1 cellular context compared by ENCODE assay signal in the genomic region with DNA sequence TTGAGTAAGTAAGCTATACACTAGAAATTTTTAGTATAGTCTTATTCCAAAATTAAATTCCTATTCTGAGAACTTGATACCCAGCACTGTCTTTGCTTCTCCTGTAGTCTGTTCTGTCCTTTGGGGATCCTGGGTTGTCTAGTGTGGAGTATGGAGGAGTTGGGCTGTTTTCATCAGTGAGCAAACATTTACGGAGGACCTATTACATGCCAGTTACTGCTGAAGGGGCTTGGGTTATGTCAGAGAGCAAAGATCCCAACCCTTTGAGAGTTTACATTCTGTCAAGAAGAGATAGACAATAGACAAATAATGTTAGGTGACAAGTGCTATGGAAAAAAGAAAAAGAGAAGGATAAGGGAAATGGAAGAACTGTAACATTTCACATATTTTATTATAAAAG.
A peak's percentile ranks its signal among the peaks of the same experiment; 100 is the strongest.
TF ChIP-seq lines count a peak whose summit lies in the region.

No MANE protein-coding gene starts in this region.

TF ChIP-seq in HEK293, 187 proteins besides CTCF, POLR2A, EP300 and RAD21 (continued from another document):
- TF ChIP-seq, protein P1, sequence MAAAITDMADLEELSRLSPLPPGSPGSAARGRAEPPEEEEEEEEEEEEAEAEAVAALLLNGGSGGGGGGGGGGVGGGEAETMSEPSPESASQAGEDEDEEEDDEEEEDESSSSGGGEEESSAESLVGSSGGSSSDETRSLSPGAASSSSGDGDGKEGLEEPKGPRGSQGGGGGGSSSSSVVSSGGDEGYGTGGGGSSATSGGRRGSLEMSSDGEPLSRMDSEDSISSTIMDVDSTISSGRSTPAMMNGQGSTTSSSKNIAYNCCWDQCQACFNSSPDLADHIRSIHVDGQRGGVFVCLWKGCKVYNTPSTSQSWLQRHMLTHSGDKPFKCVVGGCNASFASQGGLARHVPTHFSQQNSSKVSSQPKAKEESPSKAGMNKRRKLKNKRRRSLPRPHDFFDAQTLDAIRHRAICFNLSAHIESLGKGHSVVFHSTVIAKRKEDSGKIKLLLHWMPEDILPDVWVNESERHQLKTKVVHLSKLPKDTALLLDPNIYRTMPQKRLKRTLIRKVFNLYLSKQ (tag by site-specific recombination; IDR thresholded peaks at IDR 0.05; ENCODE audit: borderline replicate concordance) = no peak
- no peak for TF ChIP-seq ZNF394 (tag by site-specific recombination; IDR thresholded peaks at IDR 0.05; ENCODE audit: borderline replicate concordance)
- TF ChIP-seq ZNF600 (tag by site-specific recombination; IDR thresholded peaks at IDR 0.05) = no peak
- peak; percentile 42; the same call in 1 of the 2 replicates for TF ChIP-seq MZF1 (tag by site-specific recombination; IDR thresholded peaks at IDR 0.05; ENCODE audit: borderline replicate concordance)
- no peak for TF ChIP-seq ZNF561 (tag by site-specific recombination; IDR thresholded peaks at IDR 0.05; ENCODE audit: borderline replicate concordance)
- TF ChIP-seq ZNF785 (tag by site-specific recombination; IDR thresholded peaks at IDR 0.05) = no peak
- peak; percentile 86 for TF ChIP-seq PRDM10 (tag by site-specific recombination; IDR thresholded peaks at IDR 0.05)
- no peak for TF ChIP-seq ZBTB48 (tag by site-specific recombination; IDR thresholded peaks at IDR 0.05)
- TF ChIP-seq ZNF37A (tag by site-specific recombination; IDR thresholded peaks at IDR 0.05) = no peak
- no peak for TF ChIP-seq ZNF585B (tag by site-specific recombination; IDR thresholded peaks at IDR 0.05)
- TF ChIP-seq, protein P2, sequence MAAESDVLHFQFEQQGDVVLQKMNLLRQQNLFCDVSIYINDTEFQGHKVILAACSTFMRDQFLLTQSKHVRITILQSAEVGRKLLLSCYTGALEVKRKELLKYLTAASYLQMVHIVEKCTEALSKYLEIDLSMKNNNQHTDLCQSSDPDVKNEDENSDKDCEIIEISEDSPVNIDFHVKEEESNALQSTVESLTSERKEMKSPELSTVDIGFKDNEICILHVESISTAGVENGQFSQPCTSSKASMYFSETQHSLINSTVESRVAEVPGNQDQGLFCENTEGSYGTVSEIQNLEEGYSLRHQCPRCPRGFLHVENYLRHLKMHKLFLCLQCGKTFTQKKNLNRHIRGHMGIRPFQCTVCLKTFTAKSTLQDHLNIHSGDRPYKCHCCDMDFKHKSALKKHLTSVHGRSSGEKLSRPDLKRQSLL (tag by site-specific recombination; IDR thresholded peaks at IDR 0.05) = no peak
- no peak for TF ChIP-seq SALL2 (tag by site-specific recombination; IDR thresholded peaks at IDR 0.05; ENCODE audit: borderline replicate concordance)
- TF ChIP-seq ZBTB17 (tag by site-specific recombination; IDR thresholded peaks at IDR 0.05) = peak; percentile 45; the same call in 1 of the 2 replicates
- TF ChIP-seq REPIN1 (tag by site-specific recombination; IDR thresholded peaks at IDR 0.05; ENCODE audit: low read depth) = no peak
- TF ChIP-seq ZNF391 (tag by site-specific recombination; IDR thresholded peaks at IDR 0.05; ENCODE audit: borderline replicate concordance, low read depth) = no peak
- TF ChIP-seq, protein P3, sequence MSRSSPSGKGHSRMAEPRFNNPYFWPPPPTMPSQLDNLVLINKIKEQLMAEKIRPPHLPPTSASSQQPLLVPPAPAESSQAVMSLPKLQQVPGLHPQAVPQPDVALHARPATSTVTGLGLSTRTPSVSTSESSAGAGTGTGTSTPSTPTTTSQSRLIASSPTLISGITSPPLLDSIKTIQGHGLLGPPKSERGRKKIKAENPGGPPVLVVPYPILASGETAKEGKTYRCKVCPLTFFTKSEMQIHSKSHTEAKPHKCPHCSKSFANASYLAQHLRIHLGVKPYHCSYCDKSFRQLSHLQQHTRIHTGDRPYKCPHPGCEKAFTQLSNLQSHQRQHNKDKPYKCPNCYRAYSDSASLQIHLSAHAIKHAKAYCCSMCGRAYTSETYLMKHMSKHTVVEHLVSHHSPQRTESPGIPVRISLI (tag by site-specific recombination; IDR thresholded peaks at IDR 0.05) = no peak
- no peak for TF ChIP-seq ZNF311 (tag by site-specific recombination; IDR thresholded peaks at IDR 0.05; ENCODE audit: borderline replicate concordance)
- TF ChIP-seq ZNF830 (tag by site-specific recombination; IDR thresholded peaks at IDR 0.05; ENCODE audit: low read depth) = no peak
- no peak for TF ChIP-seq ZNF221 (tag by site-specific recombination; IDR thresholded peaks at IDR 0.05; ENCODE audit: borderline replicate concordance)
- no peak for TF ChIP-seq ZFP41 (tag by site-specific recombination; IDR thresholded peaks at IDR 0.05; ENCODE audit: borderline replicate concordance)
- TF ChIP-seq ZEB2 (tag by site-specific recombination; IDR thresholded peaks at IDR 0.05) = no peak
- no peak for TF ChIP-seq ZSCAN4 (tag by site-specific recombination; IDR thresholded peaks at IDR 0.05)
- TF ChIP-seq ZNF354C (tag by site-specific recombination; IDR thresholded peaks at IDR 0.05; ENCODE audit: borderline replicate concordance, low read depth) = 0 out of 2 replicates have a peak, but pooled peaks have one; percentile 3
